ENCODE assay signal across 10 cellular contexts in the genomic region with DNA sequence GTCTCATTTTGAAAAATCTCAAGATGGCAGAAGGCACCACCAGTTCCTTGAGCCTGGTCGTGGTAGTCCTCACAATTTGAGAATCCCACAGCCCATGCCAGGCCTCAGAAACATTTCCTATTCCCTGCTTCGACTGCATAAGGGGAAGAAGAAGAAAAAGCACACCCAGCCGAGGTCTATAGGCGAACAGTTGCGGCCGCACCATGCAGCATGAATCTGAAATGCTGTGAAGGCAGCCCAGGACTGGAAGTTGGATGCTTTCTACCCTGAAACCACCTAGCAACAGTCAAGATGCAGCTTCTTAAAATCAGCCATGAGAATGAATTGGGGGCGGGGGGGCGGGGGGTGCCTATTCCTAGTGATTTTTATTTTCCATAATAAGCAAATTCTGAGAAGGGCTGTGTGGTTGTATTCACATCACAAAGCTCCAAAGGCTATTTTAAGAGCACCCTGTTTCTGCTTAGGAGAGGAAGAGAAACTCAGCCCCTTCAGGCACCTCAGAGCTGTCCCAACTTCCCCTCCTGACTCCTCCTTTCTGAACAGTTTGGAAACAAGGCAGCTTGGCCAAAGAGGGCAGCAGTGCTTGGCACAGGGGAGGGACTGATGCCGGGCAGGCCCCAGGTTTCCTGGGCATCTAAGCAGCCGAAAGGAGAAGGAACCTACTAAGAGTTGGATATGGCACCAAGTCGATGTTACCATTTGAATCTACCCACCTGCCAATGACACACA.
A peak's percentile ranks its signal among the peaks of the same experiment; 100 is the strongest.
DNase-seq lines count a peak whose midpoint lies in the region; ATAC-seq, FAIRE-seq and TF ChIP-seq lines count a peak whose summit lies in the region.
"Had no signal": no experiment of that assay in that cellular context is flagged by ENCODE, and none has a peak within 500 bp of the region (broad histone marks: within the 10 kb centered on the region; RNA-seq: fewer than 3 reads in every experiment).

No MANE protein-coding gene starts in this region.

- peaks cover 0 to 1% of the 10 kb centered on the region in 2 donors for H3K9me3 Mint-ChIP-seq in effector memory CD8-positive, alpha-beta T cell

- ATAC-seq in HG03469 (IDR thresholded peaks at IDR 0.05; ENCODE audit: unreplicated experiment): peak; percentile 46
- peak; percentile 32 for ATAC-seq in effector memory CD8-positive, alpha-beta T cell (replicated peaks)
- no peak for ATAC-seq in GM18519 (IDR thresholded peaks at IDR 0.05; ENCODE audit: low FRiP score, unreplicated experiment)
- no peak for ATAC-seq in HG02970 (IDR thresholded peaks at IDR 0.05; ENCODE audit: low FRiP score, unreplicated experiment)
- no peak for ATAC-seq in HG03159 (IDR thresholded peaks at IDR 0.05; ENCODE audit: unreplicated experiment)

- peaks cover 48 to 65% of the 10 kb centered on the region in 2 donors for H3K4me1 Mint-ChIP-seq in effector memory CD8-positive, alpha-beta T cell (ENCODE audit: low read depth in 2 of 2)

- peaks cover 0 to 12% of the 10 kb centered on the region in 2 donors for H3K9me3 ChIP-seq in breast epithelium

- H3K4me1 ChIP-seq in breast epithelium: no peaks in the 10 kb centered on the region
- H3K4me1 ChIP-seq: BE2C had no signal

- intact Hi-C loops in breast epithelium (cut with DNase I; ENCODE audit: low total_unique reads): no loop called here

- TF ChIP-seq POLR2A in breast epithelium (IDR thresholded peaks at IDR 0.05): no peak

- TF ChIP-seq CTCF in breast epithelium (IDR thresholded peaks at IDR 0.05): no peak

- no peak overlapping the region for H3K4me3 Mint-ChIP-seq in effector memory CD8-positive, alpha-beta T cell

- no peak overlapping the region for H3K4me3 ChIP-seq in breast epithelium

- peaks cover 4% of the 10 kb centered on the region for H3K36me3 Mint-ChIP-seq in effector memory CD8-positive, alpha-beta T cell (ENCODE audit: insufficient read depth)

- H3K27me3 Mint-ChIP-seq in effector memory CD8-positive, alpha-beta T cell: no peaks in the 10 kb centered on the region

- DNase-seq in AML-193 (lab: John Stamatoyannopoulos, UW) (peak; percentile 66 to 67), GM19239 (ENCODE audit: insufficient read length, low spot score) (peak; percentile 18), breast epithelium (ENCODE audit: low spot score in 2 of 2) (no peak)
- DNase-seq in effector memory CD8-positive, alpha-beta T cell: no peak
- DNase-seq: BE2C had no signal

- FAIRE-seq in GM19239 (lab: Jason Lieb, UNC): peak; percentile 78
- FAIRE-seq: colon had no signal

- no peak overlapping the region for H3K27ac ChIP-seq in breast epithelium

- H3K27me3 ChIP-seq in breast epithelium: no peaks in the 10 kb centered on the region
- H3K27me3 ChIP-seq: BE2C had no signal

- no peaks in the 10 kb centered on the region for H3K36me3 ChIP-seq in breast epithelium
- H3K36me3 ChIP-seq: BE2C had no signal

- no peak overlapping the region for H3K27ac Mint-ChIP-seq in effector memory CD8-positive, alpha-beta T cell

Comparison
In these comparisons a context has a peak if more than half of its experiments do, and no peak if none do; other contexts are left out.
1. DNase-seq: peak in AML-193 (2 of 2) and GM19239 (single experiment); none in effector memory CD8-positive, alpha-beta T cell (0 of 3) and breast epithelium (0 of 2).
2. ATAC-seq: peak in HG03469 (single experiment) and effector memory CD8-positive, alpha-beta T cell (single experiment); none in GM18519 (single experiment), HG02970 (single experiment) and HG03159 (single experiment).